10 cellular contexts compared by ENCODE assay signal in the genomic region with DNA sequence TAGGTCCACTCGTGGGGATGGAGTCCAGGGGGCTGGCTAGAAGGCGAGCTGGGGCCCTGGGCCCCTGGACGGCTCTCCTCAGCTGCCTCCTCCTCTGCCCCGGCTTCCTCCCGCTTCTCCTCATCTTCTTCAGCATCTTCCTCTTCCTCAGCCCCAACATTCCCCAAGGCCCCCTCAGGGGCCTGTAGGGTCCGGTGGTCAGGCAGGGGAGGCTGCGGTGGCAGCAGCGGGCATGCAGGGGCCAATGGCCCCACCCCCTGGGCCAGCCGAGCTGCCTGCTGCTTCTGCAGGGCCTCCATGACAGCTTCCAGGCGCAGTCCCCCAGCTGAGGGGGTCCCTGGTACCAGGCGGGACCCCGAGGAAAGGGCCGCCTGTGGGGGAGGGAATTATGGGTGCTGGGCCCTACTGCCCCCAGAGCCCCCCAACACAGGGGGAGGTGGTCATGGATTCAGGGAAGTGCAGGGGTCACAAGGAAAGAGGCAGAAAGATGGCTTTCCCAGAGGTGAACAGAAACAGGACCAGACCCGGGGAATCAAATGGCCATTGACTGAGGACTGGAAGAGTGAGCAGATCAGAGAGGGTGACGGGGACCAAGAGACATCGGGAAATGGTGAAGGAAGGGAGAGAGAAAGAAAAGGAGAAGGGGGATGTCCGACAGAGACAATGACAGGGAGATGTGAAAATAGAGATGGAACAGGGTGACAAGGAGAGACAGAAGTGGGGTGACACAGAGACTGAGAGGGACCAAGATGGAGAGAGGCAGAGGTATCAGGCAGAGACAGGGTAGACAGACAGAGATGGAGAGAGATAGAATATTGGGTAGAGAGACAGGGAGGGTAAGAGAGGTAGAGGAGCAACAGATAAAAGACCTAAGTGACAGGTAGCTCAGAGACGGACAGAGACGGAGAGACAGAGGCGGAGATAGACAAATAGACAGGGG. TPM values are rescaled to one million over a fixed set of nuclear protein-coding genes. Genes with fewer than 3 reads are reported as not detected.
DNase-seq lines count a peak whose midpoint lies in the region; ATAC-seq and TF ChIP-seq lines count a peak whose summit lies in the region.
"Had no signal": no experiment of that assay in that cellular context is flagged by ENCODE, and none has a peak within 500 bp of the region (broad histone marks: within the 10 kb centered on the region; RNA-seq: fewer than 3 reads in every experiment).

No MANE protein-coding gene starts in this region.

- H4K20me1 ChIP-seq in OCI-LY1 (ENCODE audit: insufficient read depth, low read length) = no peaks in the 10 kb centered on the region

- 62 to 65% methylated on average over 20 of the region's 20 CpGs for WGBS in ectodermal cell, 2 experiments

- H3F3A ChIP-seq in OCI-LY1 (ENCODE audit: insufficient read depth, low read length) = no peaks in the 10 kb centered on the region

- peaks cover 27% of the 10 kb centered on the region for H3K4me1 ChIP-seq in CD4-positive, alpha-beta memory T cell (ENCODE audit: insufficient read depth, low read length)
- H3K4me1 ChIP-seq in OCI-LY1 (ENCODE audit: insufficient read depth, low read length, severe bottlenecking) (peaks cover 18% of the 10 kb centered on the region), ectodermal cell (ENCODE audit: control insufficient read depth, insufficient read depth, low read length) (peaks cover 22% of the 10 kb centered on the region)

- peak overlapping the region; percentile 79 to 97 (median 86) for H3K4me3 Mint-ChIP-seq in CD4-positive, alpha-beta memory T cell
- H3K4me3 Mint-ChIP-seq in nephron = peak overlapping the region; percentile 78 to 80 (median 79)

- peaks cover 56% of the 10 kb centered on the region for H3K27me3 ChIP-seq in CD4-positive, alpha-beta memory T cell (ENCODE audit: insufficient read depth, low read length)
- peaks cover 15% of the 10 kb centered on the region; the same call in 1 of the 2 replicates for H3K27me3 ChIP-seq in OCI-LY1 (ENCODE audit: insufficient read depth, low read length)
- H3K27me3 ChIP-seq in ectodermal cell (ENCODE audit: control insufficient read depth, insufficient read depth, low read length, poor library complexity, severe bottlenecking) = peaks cover 86% of the 10 kb centered on the region

- H3K4me1 Mint-ChIP-seq in CD4-positive, alpha-beta memory T cell = peaks cover 12 to 46% (median 20%) of the 10 kb centered on the region in 4 donors
- peaks cover 9% of the 10 kb centered on the region for H3K4me1 Mint-ChIP-seq in nephron

- DNase-seq in CD4-positive, alpha-beta memory T cell = no peak
- DNase-seq in COR-L47 (lab: John Stamatoyannopoulos, UW) (no peak), NCI-H2171 (lab: John Stamatoyannopoulos, UW) (no peak)
- DNase-seq: NCI-H226 had no signal

- POLR2A ChIA-PET in CD4-positive, alpha-beta memory T cell (lab: Charles Lee; ENCODE audit: partially characterized antibody) = interaction anchor here (1.1 to 1.7 kb wide), 2 partner anchors 8 to 15 kb away, joined by 3 to 15 read pairs; partner anchors contain the start of gene DCTN3

- H3K9ac ChIP-seq in OCI-LY1 (ENCODE audit: low read length) = no peak overlapping the region

- H3K9me3 ChIP-seq in CD4-positive, alpha-beta memory T cell (ENCODE audit: control insufficient read depth in 1 of 2, low read length in 2 of 2) = no peaks in the 10 kb centered on the region
- no peaks in the 10 kb centered on the region for H3K9me3 ChIP-seq in OCI-LY1 (ENCODE audit: low read length)
- H3K9me3 ChIP-seq in ectodermal cell (ENCODE audit: control insufficient read depth, low read length) = no peaks in the 10 kb centered on the region
- H3K9me3 ChIP-seq: pancreas had no signal

- peaks cover 0 to 3% (median 0%) of the 10 kb centered on the region in 8 donors for H3K9me3 Mint-ChIP-seq in CD4-positive, alpha-beta memory T cell
- H3K9me3 Mint-ChIP-seq in nephron = no peaks in the 10 kb centered on the region

- H3K9me2 ChIP-seq in OCI-LY1 (ENCODE audit: low read depth, low read length) = no peaks in the 10 kb centered on the region

- H3K36me3 Mint-ChIP-seq in CD4-positive, alpha-beta memory T cell = no peaks in the 10 kb centered on the region
- H3K36me3 Mint-ChIP-seq in nephron (ENCODE audit: low read depth) = no peaks in the 10 kb centered on the region

- intact Hi-C loops in CD4-positive, alpha-beta memory T cell (cut with micrococcal nuclease) = loop anchor here (1.0 kb wide), 1 partner anchor 8 kb away; the partner anchor contains the start of gene DCTN3

- H3K27ac Mint-ChIP-seq in CD4-positive, alpha-beta memory T cell = peak overlapping the region in 5 of 7 donors; percentile 6 to 90 (median 40)
- no peak overlapping the region for H3K27ac Mint-ChIP-seq in nephron

- peak overlapping the region in 1 of 2 donors; percentile 15 for H3K4me3 ChIP-seq in CD4-positive, alpha-beta memory T cell (ENCODE audit: low read length in 2 of 2)
- peak overlapping the region; percentile 44 for H3K4me3 ChIP-seq in OCI-LY1 (ENCODE audit: low read depth, low read length, poor library complexity, severe bottlenecking)
- H3K4me3 ChIP-seq in ectodermal cell (ENCODE audit: insufficient read depth, low read depth, low read length) = peak overlapping the region; percentile 18

- no peak for TF ChIP-seq CTCF in OCI-LY1 (IDR thresholded peaks at IDR 0.05; ENCODE audit: low read length)
- no peak for TF ChIP-seq CTCF in nephron (IDR thresholded peaks at IDR 0.05; ENCODE audit: unreplicated experiment in 3 of 3)

- no peak overlapping the region for H2AFZ ChIP-seq in OCI-LY1 (ENCODE audit: low read length)

- ATAC-seq in HG03432 (IDR thresholded peaks at IDR 0.05; ENCODE audit: unreplicated experiment) = no peak
- no peak for ATAC-seq in GM21825 (IDR thresholded peaks at IDR 0.05; ENCODE audit: unreplicated experiment)

- peaks cover 35 to 39% of the 10 kb centered on the region in 2 donors for H3K27me3 Mint-ChIP-seq in CD4-positive, alpha-beta memory T cell
- H3K27me3 Mint-ChIP-seq in nephron (ENCODE audit: low read depth) = peaks cover 85% of the 10 kb centered on the region

- CTCF ChIA-PET in CD4-positive, alpha-beta memory T cell (lab: Charles Lee; ENCODE audit: partially characterized antibody) = interaction anchor here (1.3 to 10.5 kb wide), 4 partner anchors 10 to 24 kb away, joined by 4 to 235 read pairs (median 6); partner anchors contain the start of genes GALT, RPP25L and SIGMAR1

- no peaks in the 10 kb centered on the region for H3K79me2 ChIP-seq in OCI-LY1 (ENCODE audit: insufficient read depth, low read length)

- H3K36me3 ChIP-seq in CD4-positive, alpha-beta memory T cell (ENCODE audit: insufficient read depth, low read length) = no peaks in the 10 kb centered on the region
- H3K36me3 ChIP-seq in OCI-LY1 (ENCODE audit: insufficient read depth, low read length) = no peaks in the 10 kb centered on the region
- H3K36me3 ChIP-seq in ectodermal cell (ENCODE audit: control insufficient read depth, insufficient read depth, low read length) = no peaks in the 10 kb centered on the region
- H3K36me3 ChIP-seq: pancreas had no signal

- no peak overlapping the region for H3K27ac ChIP-seq in CD4-positive, alpha-beta memory T cell (ENCODE audit: low read depth, low read length)
- H3K27ac ChIP-seq in OCI-LY1 (ENCODE audit: low read depth, low read length, poor library complexity, severe bottlenecking) (no peak overlapping the region), ectodermal cell (ENCODE audit: insufficient read depth, low read depth, low read length, poor library complexity, severe bottlenecking) (no peak overlapping the region)
- H3K27ac ChIP-seq: pancreas had no signal

- peak overlapping the region; percentile 50; the same call in 1 of the 2 replicates for H3K4me2 ChIP-seq in OCI-LY1 (ENCODE audit: low read length)

RNA-seq across cellular contexts. Expression of gene ARID3C, which starts 0.9 kb away (rescaled TPM):
- total RNA-seq in CD4-positive, alpha-beta memory T cell = not detected
- polyA plus RNA-seq in CD4-positive, alpha-beta memory T cell = not detected
- 0.48 TPM for polyA plus RNA-seq in ectodermal cell (2013, experiment 1 of 4)
- 0.53 TPM for polyA plus RNA-seq in ectodermal cell (2013, experiment 2 of 4)
- 0.96 TPM for polyA plus RNA-seq in ectodermal cell (2013, experiment 3 of 4)
- polyA plus RNA-seq in ectodermal cell (2013, experiment 4 of 4) = 0.53 TPM
- total RNA-seq: pancreas had no signal
- polyA plus RNA-seq: pancreas had no signal

RNA-seq across cellular contexts. Expression of gene DCTN3, which starts 7.7 kb away (rescaled TPM):
- total RNA-seq in CD4-positive, alpha-beta memory T cell = 10 to 100 TPM; 57.8 to 62.0 TPM
- 100 to 1,000 TPM; 112 to 144 TPM for polyA plus RNA-seq in CD4-positive, alpha-beta memory T cell
- 90.1 TPM for polyA plus RNA-seq in ectodermal cell (2013, experiment 1 of 4)
- polyA plus RNA-seq in ectodermal cell (2013, experiment 2 of 4) = 83.7 TPM
- 92.9 TPM for polyA plus RNA-seq in ectodermal cell (2013, experiment 3 of 4)
- polyA plus RNA-seq in ectodermal cell (2013, experiment 4 of 4) = 107 TPM

RNA-seq across cellular contexts. Expression of gene SIGMAR1, which starts 9.6 kb away (rescaled TPM):
- total RNA-seq in CD4-positive, alpha-beta memory T cell = 10 to 100 TPM; 56.1 to 59.5 TPM
- polyA plus RNA-seq in CD4-positive, alpha-beta memory T cell = 100 to 1,000 TPM; 126 to 193 TPM
- 82.4 TPM for polyA plus RNA-seq in ectodermal cell (2013, experiment 1 of 4)
- 84.1 TPM for polyA plus RNA-seq in ectodermal cell (2013, experiment 2 of 4)
- polyA plus RNA-seq in ectodermal cell (2013, experiment 3 of 4) = 90.7 TPM
- polyA plus RNA-seq in ectodermal cell (2013, experiment 4 of 4) = 92.3 TPM

RNA-seq across cellular contexts. Expression of gene RPP25L, which starts 16.1 kb away (rescaled TPM):
- 10 to 100 TPM; 28.5 to 28.9 TPM for total RNA-seq in CD4-positive, alpha-beta memory T cell
- polyA plus RNA-seq in CD4-positive, alpha-beta memory T cell = 10 to 100 TPM; 39.1 to 46.5 TPM
- 29.3 TPM for polyA plus RNA-seq in ectodermal cell (2013, experiment 1 of 4)
- 25.9 TPM for polyA plus RNA-seq in ectodermal cell (2013, experiment 2 of 4)
- 33.0 TPM for polyA plus RNA-seq in ectodermal cell (2013, experiment 3 of 4)
- 37.8 TPM for polyA plus RNA-seq in ectodermal cell (2013, experiment 4 of 4)

RNA-seq across cellular contexts. Expression of gene GALT, which starts 18.5 kb away (rescaled TPM):
- total RNA-seq in CD4-positive, alpha-beta memory T cell = 100 to 1,000 TPM; 251 to 261 TPM
- polyA plus RNA-seq in CD4-positive, alpha-beta memory T cell = 10 to 100 TPM; 81.9 to 82.9 TPM
- 40.8 TPM for polyA plus RNA-seq in ectodermal cell (2013, experiment 1 of 4)
- 40.2 TPM for polyA plus RNA-seq in ectodermal cell (2013, experiment 2 of 4)
- polyA plus RNA-seq in ectodermal cell (2013, experiment 3 of 4) = 36.7 TPM
- 37.8 TPM for polyA plus RNA-seq in ectodermal cell (2013, experiment 4 of 4)

Comparison
In these comparisons a context has a peak if more than half of its experiments do, and no peak if none do; other contexts are left out.
1. H3K27ac Mint-ChIP-seq: peak in CD4-positive, alpha-beta memory T cell (5 of 7); none in nephron (0 of 3).